In genomic region chr9:87389936-87390335, GRCh38 we compare ENCODE assay signal across 25 cellular contexts.
A peak's percentile ranks its signal among the peaks of the same experiment; 100 is the strongest.
DNase-seq lines count a peak whose midpoint lies in the region; FAIRE-seq and TF ChIP-seq lines count a peak whose summit lies in the region.
"Had no signal": no experiment of that assay in that cellular context is flagged by ENCODE, and none has a peak within 500 bp of the region (broad histone marks: within the 10 kb centered on the region; RNA-seq: fewer than 3 reads in every experiment).

No MANE protein-coding gene starts in this region.

- H3K36me3 ChIP-seq in testis (ENCODE audit: low read depth, missing control alignments): no peaks in the 10 kb centered on the region
- H3K36me3 ChIP-seq: BLaER1, MG63 had no signal

- H3K27ac ChIP-seq in testis: no peak overlapping the region
- H3K27ac ChIP-seq: BLaER1, SK-N-MC had no signal

- peaks cover 3% of the 10 kb centered on the region for H3K9me3 Mint-ChIP-seq in Calu3 (ENCODE audit: low read depth, unreplicated experiment)

- H3K4me1 ChIP-seq in testis: no peaks in the 10 kb centered on the region
- H3K4me1 ChIP-seq: BLaER1 had no signal

- TF ChIP-seq POLR2A in GM12892 (IDR thresholded peaks at IDR 0.05; ENCODE audit: low read depth, low read length) (no peak), testis (IDR thresholded peaks at IDR 0.05) (no peak)

- DNase-seq in AG10803 (ENCODE audit: low read depth): peak; percentile 8
- peak; percentile 51 for DNase-seq in LHCN-M2 (ENCODE audit: low read depth)
- DNase-seq in astrocyte of the hippocampus (ENCODE audit: low read depth, low spot score): peak; percentile 53
- DNase-seq in kidney glomerular epithelial cell (lab: John Stamatoyannopoulos, UW): peak; percentile 55
- DNase-seq in GM12892 (ENCODE audit: insufficient read length): no peak
- DNase-seq in Calu3: no peak
- DNase-seq in testis: no peak
- DNase-seq in DMS153 treated with DMSO at 0.1 percent for 48 hours (lab: John Stamatoyannopoulos, UW; ENCODE audit: unreplicated experiment): no peak
- DNase-seq: 8988T; CD4-positive, alpha-beta memory T cell; DMS53; H9; IMR-90; MG63; NCI-H1048; NCI-H1436 treated with DMSO at 0.1 percent for 48 hours; NCI-H2029 treated with DMSO at 0.1 percent for 48 hours; NCI-H2171 treated with DMSO at 0.1 percent for 48 hours; NCI-H510A; NCI-H748 treated with DMSO at 0.1 percent for 48 hours; NK-92 treated with Interleukin-12 subunit alpha and Interleukin-12 subunit beta, amount 100 ng/mL, for 24 hours; Right ventricle myocardium superior had no signal

- no peaks in the 10 kb centered on the region for H3K27me3 Mint-ChIP-seq in Calu3 (ENCODE audit: unreplicated experiment)

- TF ChIP-seq CTCF in AG10803 (conservative IDR thresholded peaks at IDR 0.05; ENCODE audit: low read length) (no peak), Calu3 (IDR thresholded peaks at IDR 0.05; ENCODE audit: unreplicated experiment) (no peak), testis (IDR thresholded peaks at IDR 0.05) (no peak)

- H3K27ac Mint-ChIP-seq in Calu3 (ENCODE audit: unreplicated experiment): no peak overlapping the region
- H3K27ac Mint-ChIP-seq: CD4-positive, alpha-beta memory T cell; H9 had no signal

- H3K4me1 Mint-ChIP-seq in Calu3 (ENCODE audit: low read depth, unreplicated experiment): peaks cover 23% of the 10 kb centered on the region
- H3K4me1 Mint-ChIP-seq: CD4-positive, alpha-beta memory T cell had no signal

- intact Hi-C loops in Calu3 (cut with micrococcal nuclease; ENCODE audit: unreplicated experiment) (no loop called here), testis (cut with DNase I; ENCODE audit: low total_unique reads) (no loop called here)

- CTCF ChIA-PET in Calu3 (lab: Charles Lee): no interaction called here

- H3K27me3 ChIP-seq in testis: no peaks in the 10 kb centered on the region
- H3K27me3 ChIP-seq: BLaER1, MG63 had no signal

- no peak overlapping the region for H3K4me3 Mint-ChIP-seq in Calu3 (ENCODE audit: low read depth, unreplicated experiment)
- H3K4me3 Mint-ChIP-seq: CD4-positive, alpha-beta memory T cell; H9 had no signal

- H3K36me3 Mint-ChIP-seq in Calu3 (ENCODE audit: insufficient read depth, unreplicated experiment): no peaks in the 10 kb centered on the region
- H3K36me3 Mint-ChIP-seq: CD4-positive, alpha-beta memory T cell had no signal

- WGBS in testis, 2 donors: 82 to 90% methylated on average over 3 of the region's 3 CpGs

- H3K9me3 ChIP-seq in testis: no peaks in the 10 kb centered on the region
- H3K9me3 ChIP-seq: BLaER1, MG63 had no signal

- no TSS peak for BruUV-seq in Calu3 (replicated peaks; lab: Mats Ljungman, UMichigan)

- no peak for FAIRE-seq in GM12892 (lab: Jason Lieb, UNC)
- FAIRE-seq: HTR-8/SVneo had no signal

- no peak overlapping the region for H3K4me3 ChIP-seq in AG10803 (ENCODE audit: low read length)
- no peak overlapping the region for H3K4me3 ChIP-seq in testis
- H3K4me3 ChIP-seq: BLaER1, MG63, SK-N-MC had no signal

Comparison
In these comparisons a context has a peak if more than half of its experiments do, and no peak if none do; other contexts are left out.
1. DNase-seq: peak in AG10803 (single experiment), LHCN-M2 (single experiment), astrocyte of the hippocampus (single experiment) and kidney glomerular epithelial cell (single experiment); none in GM12892 (single experiment), Calu3 (single experiment), testis (single experiment) and DMS153 treated with DMSO at 0.1 percent for 48 hours (single experiment).